Comparison of ENCODE assay signal across 13 cellular contexts in genomic region chr4:177006331-177006730, GRCh38.
"Had no signal": no experiment of that assay in that cellular context is flagged by ENCODE, and none has a peak within 500 bp of the region (broad histone marks: within the 10 kb centered on the region; RNA-seq: fewer than 3 reads in every experiment).

No MANE protein-coding gene starts in this region.

- H3K36me3 ChIP-seq: brain microvascular endothelial cell, heart left ventricle, pancreas, thyroid gland, uterus had no signal

- ATAC-seq: esophagus mucosa, heart left ventricle, left ventricle myocardium superior, pancreas had no signal

- H3K4me1 ChIP-seq: heart left ventricle, pancreas, thyroid gland, uterus had no signal

- DNase-seq: activated CD4-positive, alpha-beta memory T cell treated with anti-CD3 and anti-CD28 coated beads, Interleukin-2, amount 10 ng/mL, durations not matched to agents 7 days and 5 days; activated gamma-delta T cell; activated T-cell treated with anti-CD3 and anti-CD28 coated beads, Interleukin-2, amount 50 U/mL, for 48 hours; amygdala; endodermal cell; heart left ventricle; left ventricle myocardium superior; pancreas; thyroid gland; uterus had no signal

- H3K4me3 ChIP-seq: heart left ventricle, pancreas, thyroid gland, uterus had no signal

- H3K27me3 ChIP-seq: brain microvascular endothelial cell, heart left ventricle, pancreas, thyroid gland, uterus had no signal

- H3K27ac ChIP-seq: brain microvascular endothelial cell, heart left ventricle, pancreas, thyroid gland, uterus, VCaP had no signal

- H3K9me3 ChIP-seq: pancreas, thyroid gland, uterus had no signal
